In the genomic region with DNA sequence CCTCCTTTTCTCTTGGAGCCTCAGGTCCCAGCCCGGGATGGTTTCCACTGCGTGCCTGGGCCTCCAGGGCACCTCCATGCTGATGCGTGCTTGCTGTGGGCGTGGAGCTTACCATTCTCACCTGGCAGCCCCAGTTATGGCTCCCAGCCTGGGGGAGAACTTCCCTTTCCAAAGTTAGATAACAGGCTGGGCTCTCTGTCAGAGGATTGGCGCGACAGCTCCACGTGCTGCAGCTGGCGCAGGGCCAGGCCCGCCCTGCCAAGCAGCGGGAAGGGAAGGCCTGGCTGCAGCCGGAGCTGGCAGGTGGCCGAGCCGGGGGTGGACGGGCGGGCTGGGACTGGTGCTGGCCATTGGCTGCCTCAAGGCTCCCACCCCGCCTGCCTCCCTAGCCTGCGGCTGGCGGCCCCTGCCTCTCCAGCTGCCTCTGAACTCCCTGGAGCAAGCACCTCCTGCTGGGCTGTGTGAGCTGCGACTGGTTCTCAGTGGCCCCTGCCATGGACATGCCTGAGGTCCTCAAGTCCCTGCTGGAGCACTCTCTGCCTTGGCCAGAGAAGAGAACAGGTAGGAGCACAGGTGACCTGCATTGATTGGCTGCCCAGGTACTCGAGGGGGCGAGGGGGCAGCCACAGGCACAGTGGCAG, we compare ENCODE assay signal across 8 cellular contexts. TPM values are rescaled to one million over a fixed set of nuclear protein-coding genes. Genes with fewer than 3 reads are reported as not detected.
DNase-seq lines count a peak whose midpoint lies in the region; ATAC-seq and TF ChIP-seq lines count a peak whose summit lies in the region.

No MANE protein-coding gene starts in this region.

- BruUV-seq in A673 (replicated peaks; lab: Mats Ljungman, UMichigan), result no TSS peak

- no peaks in the 10 kb centered on the region for H3K36me3 Mint-ChIP-seq in GM23338 (ENCODE audit: low read depth)

- no peaks in the 10 kb centered on the region for H3K27me3 ChIP-seq in A673 (replicated peaks; ENCODE audit: insufficient read depth, low read depth, low read length, poor library complexity)
- H3K27me3 ChIP-seq in GM23338 (ENCODE audit: insufficient read depth), result no peaks in the 10 kb centered on the region
- H3K27me3 ChIP-seq in adrenal gland, result no peaks in the 10 kb centered on the region
- no peaks in the 10 kb centered on the region for H3K27me3 ChIP-seq in ovary

- DNase-seq in A673 (ENCODE audit: low spot score) (peak; percentile 91), GM23338 (ENCODE audit: low spot score) (peak; percentile 58), NCI-H446 treated with DMSO at 0.1 percent for 48 hours (lab: John Stamatoyannopoulos, UW) (peak; percentile 87), adrenal gland (peak; percentile 97 to 99 (median 98)), head of caudate nucleus (peak; percentile 93 to 99 (median 98)), ovary (peak; percentile 98 to 99 (median 99)), GM19240 (ENCODE audit: insufficient read length, low spot score) (no peak)

- peak overlapping the region; percentile 87; the same call in 1 of the 2 replicates for H2AFZ ChIP-seq in GM23338

- no peak overlapping the region for H3K27ac Mint-ChIP-seq in GM23338

- no peaks in the 10 kb centered on the region for H3K9me3 ChIP-seq in A673 (ENCODE audit: low read depth, low read length, poor library complexity, severe bottlenecking)
- no peaks in the 10 kb centered on the region for H3K9me3 ChIP-seq in adrenal gland (replicated peaks in 1 of 3)
- H3K9me3 ChIP-seq in ovary, result no peaks in the 10 kb centered on the region

- no peaks in the 10 kb centered on the region for H3K79me2 ChIP-seq in GM23338 (replicated peaks; ENCODE audit: insufficient read depth)

- no peaks in the 10 kb centered on the region for H3K27me3 Mint-ChIP-seq in GM23338 (ENCODE audit: insufficient read depth, low read depth, poor library complexity)

- H3K36me3 ChIP-seq in A673 (ENCODE audit: insufficient read depth, low read length, poor library complexity, severe bottlenecking) (no peaks in the 10 kb centered on the region), GM23338 (ENCODE audit: insufficient read depth) (no peaks in the 10 kb centered on the region), adrenal gland (replicated peaks in 1 of 2) (no peaks in the 10 kb centered on the region), ovary (no peaks in the 10 kb centered on the region)

- no peaks in the 10 kb centered on the region; the same call in 2 of the 3 replicates for H3K9me3 Mint-ChIP-seq in GM23338

- TF ChIP-seq POLR2A in adrenal gland (IDR thresholded peaks at IDR 0.05) (peak; percentile 23 to 68), ovary (IDR thresholded peaks at IDR 0.05) (peak; percentile 54)

- H3K4me1 Mint-ChIP-seq in GM23338, result peaks cover 34% of the 10 kb centered on the region

- H3K27ac ChIP-seq in A673 (ENCODE audit: low read depth, low read length, poor library complexity, severe bottlenecking), result peak overlapping the region; percentile 33
- no peak overlapping the region for H3K27ac ChIP-seq in GM23338 (ENCODE audit: low read depth)
- H3K27ac ChIP-seq in adrenal gland, result peak overlapping the region in 2 of 5 donors; percentile 51 to 61
- peak overlapping the region; percentile 50 to 60 for H3K27ac ChIP-seq in ovary

- 3 to 10% (median 4%) methylated on average over 7 to 21 of the region's 21 CpGs for WGBS in adrenal gland, 4 donors
- WGBS in ovary, 3 donors, result 0 to 1% (median 1%) methylated on average over 15 to 21 of the region's 21 CpGs

- H3K4me2 ChIP-seq in GM23338, result no peak overlapping the region

- POLR2A ChIA-PET in A673 (lab: Charles Lee; ENCODE audit: low non-redundant PET), result no interaction called here

- H3K4me3 ChIP-seq in A673 (ENCODE audit: low read depth, low read length, poor library complexity, severe bottlenecking) (peak overlapping the region; percentile 26), GM23338 (no peak overlapping the region), adrenal gland (peak overlapping the region in 2 of 4 donors; percentile 16 to 37), ovary (peak overlapping the region; percentile 62)

- H4K20me1 ChIP-seq in GM23338 (replicated peaks; ENCODE audit: insufficient read depth), result no peaks in the 10 kb centered on the region

- ATAC-seq in GM23338 (peak; percentile 68), GM21381 (IDR thresholded peaks at IDR 0.05; ENCODE audit: unreplicated experiment) (no peak)

- peak; percentile 27 for TF ChIP-seq EP300 in ovary (IDR thresholded peaks at IDR 0.05)

- intact Hi-C loops in A673 (cut with micrococcal nuclease; ENCODE audit: unreplicated experiment) (no loop called here), adrenal gland (cut with DNase I) (no loop called here), head of caudate nucleus (cut with DNase I) (loop anchor here (2.0 to 10.0 kb wide), 2 partner anchors 14 to 62 kb away; partner anchors contain the start of genes TEF and ZC3H7B), ovary (cut with DNase I) (no loop called here)

- H3K4me1 ChIP-seq in A673 (ENCODE audit: insufficient read depth, low read length, poor library complexity, severe bottlenecking) (peaks cover 17% of the 10 kb centered on the region), GM23338 (ENCODE audit: insufficient read depth) (peaks cover 18% of the 10 kb centered on the region; the same call in 1 of the 2 replicates), adrenal gland (replicated peaks in 1 of 2) (peaks cover 5 to 23% of the 10 kb centered on the region in 2 donors), ovary (ENCODE audit: insufficient read depth) (peaks cover 18% of the 10 kb centered on the region)

- TF ChIP-seq CTCF in A673 (conservative IDR thresholded peaks at IDR 0.05; ENCODE audit: low read depth, low read length), result peak; percentile 40
- TF ChIP-seq CTCF in GM23338 (conservative IDR thresholded peaks at IDR 0.05; ENCODE audit: low read depth in 2 of 2), result peak in 1 of 2 experiments; percentile 25; a peak in 1 of 4 replicates
- peak in 5 of 6 experiments; percentile 20 to 58 (median 41) for TF ChIP-seq CTCF in adrenal gland (IDR thresholded peaks at IDR 0.05)
- TF ChIP-seq CTCF in ovary (IDR thresholded peaks at IDR 0.05), result peak in 2 of 3 donors; percentile 45 to 50

- H3K4me3 Mint-ChIP-seq in GM23338, result no peak overlapping the region

- H3F3A ChIP-seq in GM23338 (replicated peaks; ENCODE audit: low read depth), result no peaks in the 10 kb centered on the region

- no peaks in the 10 kb centered on the region for H3K9me2 ChIP-seq in GM23338 (ENCODE audit: insufficient read depth)

- CTCF ChIA-PET in A673 (lab: Charles Lee), result interaction anchor here (0.7 to 0.8 kb wide), 2 partner anchors 14 to 160 kb away, joined by 3 to 4 read pairs; partner anchors contain the start of gene TEF

TF ChIP-seq in GM23338, 12 proteins besides CTCF, POLR2A, EP300 and RAD21:
- TF ChIP-seq, protein P1, sequence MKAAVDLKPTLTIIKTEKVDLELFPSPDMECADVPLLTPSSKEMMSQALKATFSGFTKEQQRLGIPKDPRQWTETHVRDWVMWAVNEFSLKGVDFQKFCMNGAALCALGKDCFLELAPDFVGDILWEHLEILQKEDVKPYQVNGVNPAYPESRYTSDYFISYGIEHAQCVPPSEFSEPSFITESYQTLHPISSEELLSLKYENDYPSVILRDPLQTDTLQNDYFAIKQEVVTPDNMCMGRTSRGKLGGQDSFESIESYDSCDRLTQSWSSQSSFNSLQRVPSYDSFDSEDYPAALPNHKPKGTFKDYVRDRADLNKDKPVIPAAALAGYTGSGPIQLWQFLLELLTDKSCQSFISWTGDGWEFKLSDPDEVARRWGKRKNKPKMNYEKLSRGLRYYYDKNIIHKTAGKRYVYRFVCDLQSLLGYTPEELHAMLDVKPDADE (IDR thresholded peaks at IDR 0.05), result no peak
- TF ChIP-seq NANOG (IDR thresholded peaks at IDR 0.05; ENCODE audit: borderline replicate concordance), result no peak
- no peak for TF ChIP-seq ZNF331 (CRISPR knock-in tag; IDR thresholded peaks at IDR 0.05; ENCODE audit: low read depth)
- TF ChIP-seq, protein P2, sequence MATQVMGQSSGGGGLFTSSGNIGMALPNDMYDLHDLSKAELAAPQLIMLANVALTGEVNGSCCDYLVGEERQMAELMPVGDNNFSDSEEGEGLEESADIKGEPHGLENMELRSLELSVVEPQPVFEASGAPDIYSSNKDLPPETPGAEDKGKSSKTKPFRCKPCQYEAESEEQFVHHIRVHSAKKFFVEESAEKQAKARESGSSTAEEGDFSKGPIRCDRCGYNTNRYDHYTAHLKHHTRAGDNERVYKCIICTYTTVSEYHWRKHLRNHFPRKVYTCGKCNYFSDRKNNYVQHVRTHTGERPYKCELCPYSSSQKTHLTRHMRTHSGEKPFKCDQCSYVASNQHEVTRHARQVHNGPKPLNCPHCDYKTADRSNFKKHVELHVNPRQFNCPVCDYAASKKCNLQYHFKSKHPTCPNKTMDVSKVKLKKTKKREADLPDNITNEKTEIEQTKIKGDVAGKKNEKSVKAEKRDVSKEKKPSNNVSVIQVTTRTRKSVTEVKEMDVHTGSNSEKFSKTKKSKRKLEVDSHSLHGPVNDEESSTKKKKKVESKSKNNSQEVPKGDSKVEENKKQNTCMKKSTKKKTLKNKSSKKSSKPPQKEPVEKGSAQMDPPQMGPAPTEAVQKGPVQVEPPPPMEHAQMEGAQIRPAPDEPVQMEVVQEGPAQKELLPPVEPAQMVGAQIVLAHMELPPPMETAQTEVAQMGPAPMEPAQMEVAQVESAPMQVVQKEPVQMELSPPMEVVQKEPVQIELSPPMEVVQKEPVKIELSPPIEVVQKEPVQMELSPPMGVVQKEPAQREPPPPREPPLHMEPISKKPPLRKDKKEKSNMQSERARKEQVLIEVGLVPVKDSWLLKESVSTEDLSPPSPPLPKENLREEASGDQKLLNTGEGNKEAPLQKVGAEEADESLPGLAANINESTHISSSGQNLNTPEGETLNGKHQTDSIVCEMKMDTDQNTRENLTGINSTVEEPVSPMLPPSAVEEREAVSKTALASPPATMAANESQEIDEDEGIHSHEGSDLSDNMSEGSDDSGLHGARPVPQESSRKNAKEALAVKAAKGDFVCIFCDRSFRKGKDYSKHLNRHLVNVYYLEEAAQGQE (IDR thresholded peaks at IDR 0.05; ENCODE audit: unreplicated experiment), result no peak

RNA-seq across cellular contexts. Expression of gene TEF, which starts 14.6 kb away (rescaled TPM):
- 3.9 and 8.0 TPM in 2 replicates for total RNA-seq in A673 (2021)
- total RNA-seq in GM23338 (2014; rRNA removed; shearing (Covaris generic)), result 7.0 and 7.2 TPM in 2 replicates
- 2.3 and 2.4 TPM in 2 replicates for polyA plus RNA-seq in GM23338 (2016; fragmentation: Nextera tagmentation; extraction: Ambion mirVana)
- total RNA-seq in adrenal gland, result 10 to 100 TPM; 17.0 to 33.9 (median 23.9) TPM
- polyA plus RNA-seq in adrenal gland, result 10 to 100 TPM; 11.8 to 17.5 (median 15.2) TPM
- 10 to 100 TPM; 10.8 to 64.6 (median 49.6) TPM for total RNA-seq in ovary
- polyA plus RNA-seq in ovary, result 10 to 100 TPM; 26.2 to 42.8 TPM
